33 cellular contexts compared by ENCODE assay signal in the genomic region with DNA sequence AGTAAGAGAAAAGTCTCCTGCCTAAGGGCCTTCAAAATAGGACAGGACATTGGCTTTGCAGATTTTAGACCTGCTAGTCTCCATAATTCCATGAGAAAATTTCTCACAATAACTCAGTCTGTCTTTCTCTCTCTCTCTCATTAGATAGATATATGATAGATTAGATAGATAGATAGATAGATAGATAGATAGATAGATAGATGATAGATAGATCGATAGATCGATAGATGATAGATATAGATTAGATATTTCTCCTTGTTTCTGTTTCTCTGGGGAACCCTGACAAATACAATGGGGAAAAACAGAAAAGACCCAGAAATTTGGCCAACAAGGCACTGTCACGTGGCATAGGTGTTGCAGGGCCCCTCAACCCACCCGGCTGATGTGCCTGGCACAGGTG.
DNase-seq lines count a peak whose midpoint lies in the region; ATAC-seq, FAIRE-seq and TF ChIP-seq lines count a peak whose summit lies in the region.
"Had no signal": no experiment of that assay in that cellular context is flagged by ENCODE, and none has a peak within 500 bp of the region (broad histone marks: within the 10 kb centered on the region; RNA-seq: fewer than 3 reads in every experiment).

No MANE protein-coding gene starts in this region.

- FAIRE-seq in K562 (lab: Jason Lieb, UNC) = no peak
- FAIRE-seq: A204.1, A549, D721Med had no signal

- no peak overlapping the region for H2AFZ ChIP-seq in K562 (ENCODE audit: low read depth, low read length)

- intact Hi-C loops in K562 (cut with micrococcal nuclease) = no loop called here
- intact Hi-C loops in heart left ventricle (cut with DNase I) = no loop called here

- TF ChIP-seq EP300 in K562 (IDR thresholded peaks at IDR 0.05; ENCODE audit: low read length) = no peak

- H3K9me1 ChIP-seq in K562 (ENCODE audit: control insufficient read depth, insufficient read depth, low read length) = no peaks in the 10 kb centered on the region

- no peaks in the 10 kb centered on the region for H3K9me3 Mint-ChIP-seq in activated CD8-positive, alpha-beta memory T cell treated with anti-CD3 and anti-CD28 coated beads, Interleukin-2, amount 10 ng/mL, durations not matched to agents 7 days and 5 days (ENCODE audit: low read depth)
- H3K9me3 Mint-ChIP-seq: CD4-positive, alpha-beta T cell; CD8-positive, alpha-beta memory T cell; CD8-positive, alpha-beta T cell had no signal

- no peaks in the 10 kb centered on the region for H3K4me1 Mint-ChIP-seq in activated CD8-positive, alpha-beta memory T cell treated with anti-CD3 and anti-CD28 coated beads, Interleukin-2, amount 10 ng/mL, durations not matched to agents 7 days and 5 days
- H3K4me1 Mint-ChIP-seq: B cell; CD14-positive monocyte; CD4-positive, alpha-beta memory T cell; CD4-positive, CD25-positive, alpha-beta regulatory T cell; CD8-positive, alpha-beta memory T cell had no signal

- H3K27ac Mint-ChIP-seq in activated CD8-positive, alpha-beta memory T cell treated with anti-CD3 and anti-CD28 coated beads, Interleukin-2, amount 10 ng/mL, durations not matched to agents 7 days and 5 days = no peak overlapping the region
- H3K27ac Mint-ChIP-seq: B cell; CD14-positive monocyte; CD4-positive, alpha-beta memory T cell; CD4-positive, alpha-beta T cell; CD4-positive, CD25-positive, alpha-beta regulatory T cell; CD8-positive, alpha-beta memory T cell; CD8-positive, alpha-beta T cell had no signal

- peaks cover 6 to 31% of the 10 kb centered on the region in 2 experiments; a peak in 4 of 5 replicates for H3K27me3 ChIP-seq in K562 (ENCODE audit: control insufficient read depth in 2 of 2, insufficient read depth in 2 of 2, low read length in 2 of 2)
- H3K27me3 ChIP-seq in heart left ventricle = peaks cover 0 to 9% (median 0%) of the 10 kb centered on the region in 9 donors
- H3K27me3 ChIP-seq: BE2C; BLaER1; BLaER1 treated with 17β-estradiol and CSF1 and Interleukin-3, amounts not matched to agents 10 nM and 100 nM had no signal

- no peaks in the 10 kb centered on the region for H3K27me3 Mint-ChIP-seq in activated CD8-positive, alpha-beta memory T cell treated with anti-CD3 and anti-CD28 coated beads, Interleukin-2, amount 10 ng/mL, durations not matched to agents 7 days and 5 days

- H3K36me3 ChIP-seq in K562 (ENCODE audit: control insufficient read depth, insufficient read depth, low read length) (no peaks in the 10 kb centered on the region), heart left ventricle (no peaks in the 10 kb centered on the region)
- H3K36me3 ChIP-seq: BE2C; BLaER1; BLaER1 treated with 17β-estradiol and CSF1 and Interleukin-3, amounts not matched to agents 10 nM and 100 nM had no signal

- no peak overlapping the region for H3K4me3 Mint-ChIP-seq in activated CD8-positive, alpha-beta memory T cell treated with anti-CD3 and anti-CD28 coated beads, Interleukin-2, amount 10 ng/mL, durations not matched to agents 7 days and 5 days
- H3K4me3 Mint-ChIP-seq: B cell; CD14-positive monocyte; CD4-positive, alpha-beta memory T cell; CD4-positive, alpha-beta T cell; CD4-positive, CD25-positive, alpha-beta regulatory T cell; CD8-positive, alpha-beta memory T cell; CD8-positive, alpha-beta T cell had no signal

- 3% methylated on average over 4 of the region's 4 CpGs for WGBS in K562 (ENCODE audit: insufficient coverage, low coverage, missing lambda C conversion rate)
- WGBS in heart left ventricle, 4 donors = 90 to 96% (median 93%) methylated on average over 4 of the region's 4 CpGs

- BruUV-seq in K562 (replicated peaks; lab: Mats Ljungman, UMichigan) = no TSS peak

- H4K20me1 ChIP-seq in K562 (replicated peaks; ENCODE audit: control insufficient read depth, insufficient read depth, low read length) = 0 out of 2 replicates have a peak, but pooled peaks cover 3% of the 10 kb centered on the region
- H4K20me1 ChIP-seq: BLaER1 had no signal

- no peak overlapping the region for H3K4me2 ChIP-seq in K562 (ENCODE audit: insufficient read depth, low read length)
- H3K4me2 ChIP-seq: A549 had no signal

- no peak for TF ChIP-seq CTCF in K562 (IDR thresholded peaks at IDR 0.05 in 2 of 3, conservative IDR thresholded peaks at IDR 0.05 in 1 of 3; ENCODE audit: insufficient read depth in 2 of 3, low read depth in 1 of 3, low read length in 3 of 3)
- TF ChIP-seq CTCF in heart left ventricle (IDR thresholded peaks at IDR 0.05) = no peak

- H3K9me3 ChIP-seq in K562 (replicated peaks; ENCODE audit: control insufficient read depth, insufficient read depth, low read depth, low read length) = no peaks in the 10 kb centered on the region
- no peaks in the 10 kb centered on the region for H3K9me3 ChIP-seq in heart left ventricle
- H3K9me3 ChIP-seq: A549, BE2C, Caco-2 had no signal

- CTCF ChIA-PET in activated CD8-positive, alpha-beta memory T cell treated with anti-CD3 and anti-CD28 coated beads, Interleukin-2, amount 10 ng/mL, durations not matched to agents 7 days and 5 days (lab: Charles Lee) = no interaction called here
- CTCF ChIA-PET in K562 (lab: Yijun Ruan, JAX; ENCODE audit: low intra/inter-chr PET ratio) = no interaction called here

- H3K9ac ChIP-seq in K562 (ENCODE audit: insufficient read depth in 1 of 2, low read depth in 2 of 2, low read length in 2 of 2) = no peak overlapping the region
- H3K9ac ChIP-seq: BLaER1; BLaER1 treated with 17β-estradiol and CSF1 and Interleukin-3, amounts not matched to agents 10 nM and 100 nM had no signal

- in situ Hi-C loops in K562 (cut with MboI) = no loop called here

- H3K4me3 ChIP-seq in K562 (no peak overlapping the region), heart left ventricle (no peak overlapping the region)
- H3K4me3 ChIP-seq: A549; BLaER1; BLaER1 treated with 17β-estradiol and CSF1 and Interleukin-3, amounts not matched to agents 10 nM and 100 nM had no signal

- peak; percentile 2 for DNase-seq in activated CD8-positive, alpha-beta memory T cell treated with anti-CD3 and anti-CD28 coated beads, Interleukin-2, amount 10 ng/mL, durations not matched to agents 7 days and 5 days
- DNase-seq in activated CD8-positive, alpha-beta memory T cell treated with anti-CD3 and anti-CD28 coated beads, Interleukin-2, amount 50 U/mL, for 4 hours = no peak
- DNase-seq in K562 (ENCODE audit: extremely low read depth in 1 of 4, low spot score in 3 of 4) = no peak
- no peak for DNase-seq in heart left ventricle
- DNase-seq: 8988T; ACHN; AML-193; BE2C; C1 segment of cervical spinal cord; Caco-2; Calu3; CD4-positive, alpha-beta memory T cell; CD4-positive, alpha-beta T cell; CD4-positive, CD25-positive, alpha-beta regulatory T cell; CD8-positive, alpha-beta memory T cell; CD8-positive, alpha-beta T cell; COR-L47; DMS 273 treated with DMSO at 0.1 percent for 48 hours; DMS153; DMS53; DMS79; DMS79 treated with DMSO at 0.1 percent for 48 hours; DND-41; EL had no signal

- TF ChIP-seq POLR2A in K562 (conservative IDR thresholded peaks at IDR 0.05) (no peak), heart left ventricle (IDR thresholded peaks at IDR 0.05) (no peak)

- H3K4me1 ChIP-seq in K562 (replicated peaks in 1 of 2; ENCODE audit: control insufficient read depth in 2 of 2, insufficient read depth in 2 of 2, low read length in 2 of 2) = no peaks in the 10 kb centered on the region; a peak in 1 of 5 replicates
- H3K4me1 ChIP-seq in heart left ventricle = peaks cover 0 to 25% (median 9%) of the 10 kb centered on the region in 12 donors
- H3K4me1 ChIP-seq: A549 had no signal

- no peak for TF ChIP-seq RAD21 in K562 (CRISPR knock-in tag; conservative IDR thresholded peaks at IDR 0.05 in 1 of 2, IDR thresholded peaks at IDR 0.05 in 1 of 2)

- no peaks in the 10 kb centered on the region for H3K79me2 ChIP-seq in K562 (ENCODE audit: control insufficient read depth, insufficient read depth, low read length)

- no peak for ATAC-seq in activated CD8-positive, alpha-beta memory T cell treated with anti-CD3 and anti-CD28 coated beads, Interleukin-2, amount 10 ng/mL, durations not matched to agents 7 days and 5 days
- no peak for ATAC-seq in K562
- no peak for ATAC-seq in heart left ventricle
- ATAC-seq: A549; CD8-positive, alpha-beta T cell had no signal

- POLR2A ChIA-PET in K562 (lab: Yijun Ruan, JAX) = no interaction called here

- H3K36me3 Mint-ChIP-seq in activated CD8-positive, alpha-beta memory T cell treated with anti-CD3 and anti-CD28 coated beads, Interleukin-2, amount 10 ng/mL, durations not matched to agents 7 days and 5 days = no peaks in the 10 kb centered on the region
- H3K36me3 Mint-ChIP-seq: CD14-positive monocyte; CD4-positive, alpha-beta memory T cell; CD4-positive, CD25-positive, alpha-beta regulatory T cell; CD8-positive, alpha-beta T cell had no signal

- no peak overlapping the region for H3K27ac ChIP-seq in K562 (ENCODE audit: extremely low read depth, low read depth, low read length)
- no peak overlapping the region for H3K27ac ChIP-seq in heart left ventricle
- H3K27ac ChIP-seq: 22Rv1; A549; BLaER1; BLaER1 treated with 17β-estradiol and CSF1 and Interleukin-3, amounts not matched to agents 10 nM and 100 nM; C4-2B had no signal

TF ChIP-seq in K562, 482 proteins besides CTCF, POLR2A, EP300 and RAD21 (continues in another document):
- no peak for TF ChIP-seq CXXC5 (CRISPR knock-in tag; IDR thresholded peaks at IDR 0.05)
